9 cellular contexts compared by ENCODE assay signal in genomic region chr3:137988152-137988551, GRCh38.
A peak's percentile ranks its signal among the peaks of the same experiment; 100 is the strongest.
DNase-seq lines count a peak whose midpoint lies in the region; ATAC-seq lines count a peak whose summit lies in the region.
"Had no signal": no experiment of that assay in that cellular context is flagged by ENCODE, and none has a peak within 500 bp of the region (broad histone marks: within the 10 kb centered on the region; RNA-seq: fewer than 3 reads in every experiment).

No MANE protein-coding gene starts in this region.

- H3K27ac Mint-ChIP-seq in activated naive CD8-positive, alpha-beta T cell treated with anti-CD3 and anti-CD28 coated beads, Interleukin-2, amount 50 U/mL, for 24 hours = no peak overlapping the region

- H3K9me3 Mint-ChIP-seq in activated naive CD8-positive, alpha-beta T cell treated with anti-CD3 and anti-CD28 coated beads, Interleukin-2, amount 50 U/mL, for 24 hours = peaks cover under 1% of the 10 kb centered on the region

- no peaks in the 10 kb centered on the region for H3K36me3 Mint-ChIP-seq in activated naive CD8-positive, alpha-beta T cell treated with anti-CD3 and anti-CD28 coated beads, Interleukin-2, amount 50 U/mL, for 24 hours (ENCODE audit: low read depth)

- ATAC-seq in GM18508 (IDR thresholded peaks at IDR 0.05; ENCODE audit: insufficient read depth, unreplicated experiment) = peak; percentile 68
- peak; percentile 83 for ATAC-seq in GM19455 (IDR thresholded peaks at IDR 0.05; ENCODE audit: unreplicated experiment)
- ATAC-seq in HG03060 (IDR thresholded peaks at IDR 0.05; ENCODE audit: low read depth, unreplicated experiment) = peak; percentile 48
- peak; percentile 70 for ATAC-seq in activated naive CD8-positive, alpha-beta T cell treated with anti-CD3 and anti-CD28 coated beads, Interleukin-2, amount 50 U/mL, for 24 hours
- ATAC-seq: K562 had no signal

- H3K4me1 Mint-ChIP-seq in activated naive CD8-positive, alpha-beta T cell treated with anti-CD3 and anti-CD28 coated beads, Interleukin-2, amount 50 U/mL, for 24 hours = peaks cover 3% of the 10 kb centered on the region

- no peaks in the 10 kb centered on the region for H3K27me3 Mint-ChIP-seq in activated naive CD8-positive, alpha-beta T cell treated with anti-CD3 and anti-CD28 coated beads, Interleukin-2, amount 50 U/mL, for 24 hours

- DNase-seq in activated naive CD8-positive, alpha-beta T cell treated with anti-CD3 and anti-CD28 coated beads, Interleukin-2, amount 50 U/mL, for 24 hours = no peak
- no peak for DNase-seq in HPDE6-E6E7 (ENCODE audit: extremely low spot score)
- DNase-seq in activated CD8-positive, alpha-beta memory T cell treated with anti-CD3 and anti-CD28 coated beads, Interleukin-2, amount 50 U/mL, for 48 hours = no peak
- DNase-seq in T-helper 1 cell = no peak
- DNase-seq in nucleus accumbens (lab: John Stamatoyannopoulos, UW) = no peak

- H3K4me3 Mint-ChIP-seq in activated naive CD8-positive, alpha-beta T cell treated with anti-CD3 and anti-CD28 coated beads, Interleukin-2, amount 50 U/mL, for 24 hours = no peak overlapping the region
